Comparison of ENCODE assay signal across 40 cellular contexts in genomic region chr2:75533135-75533534, GRCh38. TPM values are rescaled to one million over a fixed set of nuclear protein-coding genes. Genes with fewer than 3 reads are reported as not detected.
"Had no signal": no experiment of that assay in that cellular context is flagged by ENCODE, and none has a peak within 500 bp of the region (broad histone marks: within the 10 kb centered on the region; RNA-seq: fewer than 3 reads in every experiment).

No MANE protein-coding gene starts in this region.

- H3K9me3 ChIP-seq: adrenal gland, ascending aorta, body of pancreas, breast epithelium had no signal

- H3K27ac Mint-ChIP-seq: activated naive CD4-positive, alpha-beta T cell treated with anti-CD3 and anti-CD28 coated beads for 36 hours; activated naive CD4-positive, alpha-beta T cell treated with anti-CD3 and anti-CD28 coated beads, Interleukin-2, amount 10 ng/mL, durations not matched to agents 7 days and 5 days; activated naive CD4-positive, alpha-beta T cell treated with anti-CD3 and anti-CD28 coated beads, Interleukin-2, amount 50 U/mL, for 24 hours; activated naive CD4-positive, alpha-beta T cell treated with anti-CD3 and anti-CD28 coated beads, Interleukin-2, amount 50 U/mL, for 72 hours; activated naive CD8-positive, alpha-beta T cell; activated naive CD8-positive, alpha-beta T cell treated with anti-CD3 and anti-CD28 coated beads for 36 hours; activated naive CD8-positive, alpha-beta T cell treated with anti-CD3 and anti-CD28 coated beads, Interleukin-2, amount 10 ng/mL, durations not matched to agents 7 days and 5 days; activated naive CD8-positive, alpha-beta T cell treated with anti-CD3 and anti-CD28 coated beads, Interleukin-2, amount 50 U/mL, for 24 hours; activated T-cell treated with anti-CD3 and anti-CD28 coated beads, Interleukin-2, amount 50 U/mL, for 24 hours; activated T-cell treated with anti-CD3 and anti-CD28 coated beads, Interleukin-2, amount 50 U/mL, for 72 hours; activated T-helper 1 cell treated with anti-CD3 and anti-CD28 coated beads, Interleukin-12 subunit alpha, Interleukin-12 subunit beta, Interleukin-2, Interleukin-4 antibody, amounts not matched to agents 30 ng/mL and 10 ng/mL and 1 ng/mL, durations not matched to agents 14 hours and 24 hours and 36 hours; activated T-helper 17 cell treated with anti-CD3 and anti-CD28 coated beads, Interleukin-2, amount 50 U/mL, for 72 hours; activated T-helper 2 cell treated with anti-CD3 and anti-CD28 coated beads, Interferon-gamma antibody, Interleukin-2, Interleukin-4, amounts not matched to agents 10 μg/mL and 5 μg/mL and 100 μg/mL, durations not matched to agents 14 hours and 24 hours and 36 hours; brain had no signal

- H3K27me3 Mint-ChIP-seq: activated naive CD4-positive, alpha-beta T cell treated with anti-CD3 and anti-CD28 coated beads, Interleukin-2, amount 10 ng/mL, durations not matched to agents 7 days and 5 days had no signal

- ATAC-seq: activated naive CD4-positive, alpha-beta T cell treated with anti-CD3 and anti-CD28 coated beads, Interleukin-2, amount 50 U/mL, for 72 hours; activated naive CD8-positive, alpha-beta T cell treated with anti-CD3 and anti-CD28 coated beads, Interleukin-2, amount 50 U/mL, for 24 hours; activated T-cell treated with anti-CD3 and anti-CD28 coated beads, Interleukin-2, amount 50 U/mL, for 4 hours; activated T-cell treated with anti-CD3 and anti-CD28 coated beads, Interleukin-2, amount 50 U/mL, for 72 hours; activated T-helper 17 cell treated with anti-CD3 and anti-CD28 coated beads, Interleukin-2, amount 50 U/mL, for 72 hours; body of pancreas had no signal

- H3K27ac ChIP-seq: adrenal gland, ascending aorta, body of pancreas, brain microvascular endothelial cell, breast epithelium, cardiac muscle cell had no signal

- H3K4me1 Mint-ChIP-seq: activated naive CD4-positive, alpha-beta T cell treated with anti-CD3 and anti-CD28 coated beads, Interleukin-2, amount 10 ng/mL, durations not matched to agents 7 days and 5 days; activated naive CD4-positive, alpha-beta T cell treated with anti-CD3 and anti-CD28 coated beads, Interleukin-2, amount 50 U/mL, for 24 hours; activated naive CD8-positive, alpha-beta T cell treated with anti-CD3 and anti-CD28 coated beads, Interleukin-2, amount 10 ng/mL, durations not matched to agents 7 days and 5 days; activated naive CD8-positive, alpha-beta T cell treated with anti-CD3 and anti-CD28 coated beads, Interleukin-2, amount 50 U/mL, for 24 hours; activated T-helper 17 cell treated with anti-CD3 and anti-CD28 coated beads, Interleukin-2, amount 50 U/mL, for 72 hours; brain; central memory CD8-positive, alpha-beta T cell had no signal

- H3K4me3 Mint-ChIP-seq: activated naive CD4-positive, alpha-beta T cell treated with anti-CD3 and anti-CD28 coated beads for 36 hours; activated naive CD4-positive, alpha-beta T cell treated with anti-CD3 and anti-CD28 coated beads, Interleukin-2, amount 10 ng/mL, durations not matched to agents 7 days and 5 days; activated naive CD4-positive, alpha-beta T cell treated with anti-CD3 and anti-CD28 coated beads, Interleukin-2, amount 50 U/mL, for 24 hours; activated naive CD8-positive, alpha-beta T cell; activated naive CD8-positive, alpha-beta T cell treated with anti-CD3 and anti-CD28 coated beads for 36 hours; activated naive CD8-positive, alpha-beta T cell treated with anti-CD3 and anti-CD28 coated beads, Interleukin-2, amount 10 ng/mL, durations not matched to agents 7 days and 5 days; activated naive CD8-positive, alpha-beta T cell treated with anti-CD3 and anti-CD28 coated beads, Interleukin-2, amount 50 U/mL, for 24 hours; activated T-cell treated with anti-CD3 and anti-CD28 coated beads, Interleukin-2, amount 50 U/mL, for 24 hours; activated T-cell treated with anti-CD3 and anti-CD28 coated beads, Interleukin-2, amount 50 U/mL, for 4 hours; activated T-cell treated with anti-CD3 and anti-CD28 coated beads, Interleukin-2, amount 50 U/mL, for 72 hours; activated T-helper 1 cell treated with anti-CD3 and anti-CD28 coated beads, Interleukin-12 subunit alpha, Interleukin-12 subunit beta, Interleukin-2, Interleukin-4 antibody, amounts not matched to agents 30 ng/mL and 10 ng/mL and 1 ng/mL, durations not matched to agents 14 hours and 24 hours and 36 hours; activated T-helper 17 cell treated with anti-CD3 and anti-CD28 coated beads, Interleukin-2, amount 50 U/mL, for 72 hours; brain; central memory CD8-positive, alpha-beta T cell had no signal

- FAIRE-seq: astrocyte, bronchial epithelial cell had no signal

- DNase-seq: activated effector memory CD4-positive, alpha-beta T cell treated with anti-CD3 and anti-CD28 coated beads, Interleukin-2, amount 50 U/mL, for 16 hours; activated effector memory CD4-positive, alpha-beta T cell treated with Interleukin-2 at 50 U/mL for 16 hours; activated gamma-delta T cell; activated gamma-delta T cell treated with Interleukin-2 at 50 U/mL for 16 hours; activated naive CD4-positive, alpha-beta T cell; activated naive CD4-positive, alpha-beta T cell treated with anti-CD3 and anti-CD28 coated beads for 36 hours; activated naive CD4-positive, alpha-beta T cell treated with anti-CD3 and anti-CD28 coated beads, Interleukin-2, amount 10 ng/mL, durations not matched to agents 7 days and 5 days; activated naive CD4-positive, alpha-beta T cell treated with anti-CD3 and anti-CD28 coated beads, Interleukin-2, amount 50 U/mL, for 16 hours; activated naive CD4-positive, alpha-beta T cell treated with Interleukin-2 at 50 U/mL for 16 hours; activated naive CD8-positive, alpha-beta T cell treated with anti-CD3 and anti-CD28 coated beads for 36 hours; activated naive CD8-positive, alpha-beta T cell treated with anti-CD3 and anti-CD28 coated beads, Interleukin-2, amount 10 ng/mL, durations not matched to agents 7 days and 5 days; activated naive CD8-positive, alpha-beta T cell treated with anti-CD3 and anti-CD28 coated beads, Interleukin-2, amount 50 U/mL, for 24 hours; activated T-cell treated with anti-CD3 and anti-CD28 coated beads, Interleukin-2, amount 50 U/mL, for 1 hour; activated T-cell treated with anti-CD3 and anti-CD28 coated beads, Interleukin-2, amount 50 U/mL, for 24 hours; activated T-cell treated with anti-CD3 and anti-CD28 coated beads, Interleukin-2, amount 50 U/mL, for 4 hours; activated T-cell treated with anti-CD3 and anti-CD28 coated beads, Interleukin-2, amount 50 U/mL, for 48 hours; activated T-cell treated with anti-CD3 and anti-CD28 coated beads, Interleukin-2, amount 50 U/mL, for 72 hours; adrenal gland; amniotic stem cell; amygdala; anterior cingulate cortex; aorta; body of pancreas; brain microvascular endothelial cell; caudate nucleus; central memory CD4-positive, alpha-beta T cell; cerebellar nuclear complex had no signal

- H3K4me1 ChIP-seq: adrenal gland, ascending aorta, breast epithelium had no signal

- H3K27me3 ChIP-seq: adrenal gland, ascending aorta, body of pancreas, brain microvascular endothelial cell, breast epithelium, cardiac muscle cell had no signal

- H3K4me3 ChIP-seq: adrenal gland, ascending aorta, body of pancreas, breast epithelium, cardiac muscle cell had no signal

- H3K36me3 ChIP-seq: adrenal gland, ascending aorta, breast epithelium, cardiac muscle cell had no signal

- H3K9me3 Mint-ChIP-seq: activated naive CD4-positive, alpha-beta T cell treated with anti-CD3 and anti-CD28 coated beads for 36 hours; activated naive CD4-positive, alpha-beta T cell treated with anti-CD3 and anti-CD28 coated beads, Interleukin-2, amount 10 ng/mL, durations not matched to agents 7 days and 5 days; activated naive CD4-positive, alpha-beta T cell treated with anti-CD3 and anti-CD28 coated beads, Interleukin-2, amount 50 U/mL, for 24 hours; activated T-cell treated with anti-CD3 and anti-CD28 coated beads, Interleukin-2, amount 50 U/mL, for 72 hours; activated T-helper 1 cell treated with anti-CD3 and anti-CD28 coated beads, Interleukin-12 subunit alpha, Interleukin-12 subunit beta, Interleukin-2, Interleukin-4 antibody, amounts not matched to agents 30 ng/mL and 10 ng/mL and 1 ng/mL, durations not matched to agents 14 hours and 24 hours and 36 hours; activated T-helper 17 cell treated with anti-CD3 and anti-CD28 coated beads, Interleukin-2, amount 50 U/mL, for 72 hours; activated T-helper 2 cell treated with anti-CD3 and anti-CD28 coated beads, Interferon-gamma antibody, Interleukin-2, Interleukin-4, amounts not matched to agents 10 μg/mL and 5 μg/mL and 100 μg/mL, durations not matched to agents 14 hours and 24 hours and 36 hours; brain; central memory CD8-positive, alpha-beta T cell had no signal

- H3K36me3 Mint-ChIP-seq: activated naive CD4-positive, alpha-beta T cell treated with anti-CD3 and anti-CD28 coated beads, Interleukin-2, amount 10 ng/mL, durations not matched to agents 7 days and 5 days; activated naive CD4-positive, alpha-beta T cell treated with anti-CD3 and anti-CD28 coated beads, Interleukin-2, amount 50 U/mL, for 24 hours; activated naive CD4-positive, alpha-beta T cell treated with anti-CD3 and anti-CD28 coated beads, Interleukin-2, amount 50 U/mL, for 72 hours; activated naive CD8-positive, alpha-beta T cell; activated naive CD8-positive, alpha-beta T cell treated with anti-CD3 and anti-CD28 coated beads for 36 hours; activated naive CD8-positive, alpha-beta T cell treated with anti-CD3 and anti-CD28 coated beads, Interleukin-2, amount 10 ng/mL, durations not matched to agents 7 days and 5 days; brain had no signal

RNA-seq across cellular contexts. Expression of gene EVA1A, which starts 27.6 kb away (rescaled TPM):
- total RNA-seq: activated naive CD4-positive, alpha-beta T cell treated with anti-CD3 and anti-CD28 coated beads for 36 hours; activated naive CD8-positive, alpha-beta T cell treated with anti-CD3 and anti-CD28 coated beads, Interleukin-2, amount 10 ng/mL, durations not matched to agents 7 days and 5 days; activated T-helper 1 cell treated with anti-CD3 and anti-CD28 coated beads, Interleukin-12 subunit alpha, Interleukin-12 subunit beta, Interleukin-2, Interleukin-4 antibody, amounts not matched to agents 30 ng/mL and 10 ng/mL and 1 ng/mL, durations not matched to agents 14 hours and 24 hours and 36 hours; activated T-helper 17 cell treated with anti-CD3 and anti-CD28 coated beads, Interleukin-2, amount 50 U/mL, for 72 hours; activated T-helper 2 cell treated with anti-CD3 and anti-CD28 coated beads, Interferon-gamma antibody, Interleukin-2, Interleukin-4, amounts not matched to agents 10 μg/mL and 5 μg/mL and 100 μg/mL, durations not matched to agents 14 hours and 24 hours and 36 hours; ascending aorta had no signal
